ENCODE assay signal across 22 cellular contexts in genomic region chr19:30733826-30734550, GRCh38.
DNase-seq lines count a peak whose midpoint lies in the region; ATAC-seq and TF ChIP-seq lines count a peak whose summit lies in the region.
"Had no signal": no experiment of that assay in that cellular context is flagged by ENCODE, and none has a peak within 500 bp of the region (broad histone marks: within the 10 kb centered on the region; RNA-seq: fewer than 3 reads in every experiment).

No MANE protein-coding gene starts in this region.

- H4K91ac ChIP-seq in H9 (ENCODE audit: insufficient read length, low read depth, low read length): no peak overlapping the region

- DNase-seq in H9 (no peak), iPS-NIHi7 (ENCODE audit: extremely low spot score) (peak; percentile 31), ovary (peak; percentile 22 to 49 (median 31)), NCI-H1694 treated with DMSO at 0.1 percent for 48 hours (lab: John Stamatoyannopoulos, UW) (no peak), CD14-positive monocyte (ENCODE audit: low spot score) (no peak)
- DNase-seq: activated CD8-positive, alpha-beta memory T cell treated with anti-CD3 and anti-CD28 coated beads, Interleukin-2, amount 50 U/mL, for 48 hours; activated effector memory CD4-positive, alpha-beta T cell treated with anti-CD3 and anti-CD28 coated beads, Interleukin-2, amount 50 U/mL, for 16 hours; activated naive CD8-positive, alpha-beta T cell treated with anti-CD3 and anti-CD28 coated beads, Interleukin-2, amount 50 U/mL, for 24 hours; AML-193; Calu3; foreskin keratinocyte; GDM1; MG63; NCI-H1436 treated with DMSO at 0.1 percent for 48 hours; NCI-H2171 treated with DMSO at 0.1 percent for 48 hours; stimulated activated CD4-positive, alpha-beta T cell treated with anti-CD3 and anti-CD28 coated beads, Interleukin-4, amount 100 ng/mL, for 24 hours; stomach; upper lobe of right lung had no signal

- no peak overlapping the region for H2AK5ac ChIP-seq in H9 (ENCODE audit: insufficient read length, low read length)

- H3K36me3 ChIP-seq in ovary: no peaks in the 10 kb centered on the region
- H3K36me3 ChIP-seq: MG63, stomach, upper lobe of right lung had no signal

- no peak overlapping the region for H2BK15ac ChIP-seq in H9 (ENCODE audit: low read depth, low read length)

- H3K9me3 Mint-ChIP-seq in H9 (no peaks in the 10 kb centered on the region; a peak in 1 of 5 replicates), brain (peaks cover 0 to 3% (median 0%) of the 10 kb centered on the region in 5 experiments), CD14-positive monocyte (peaks cover 0 to 5% (median 0%) of the 10 kb centered on the region in 7 donors)
- H3K9me3 Mint-ChIP-seq: activated naive CD8-positive, alpha-beta T cell treated with anti-CD3 and anti-CD28 coated beads, Interleukin-2, amount 50 U/mL, for 24 hours; dendritic cell treated with granulocyte-macrophage colony-stimulating factor and Interleukin-4, amounts not matched to agents 40 ng/mL and 50 ng/mL, for 4 days had no signal

- H3K9ac ChIP-seq in H9 (ENCODE audit: extremely low read depth, insufficient read length, low read length): no peak overlapping the region

- H3K4me1 ChIP-seq in H9 (ENCODE audit: insufficient read depth, low read length) (no peaks in the 10 kb centered on the region), ovary (ENCODE audit: insufficient read depth) (peaks cover 2% of the 10 kb centered on the region)
- H3K4me1 ChIP-seq: foreskin keratinocyte, stomach, upper lobe of right lung had no signal

- TF ChIP-seq POLR2A in ovary (IDR thresholded peaks at IDR 0.05): no peak

- no peak overlapping the region for H3K14ac ChIP-seq in H9 (ENCODE audit: insufficient read depth, low read length)

- H3K4me3 ChIP-seq in ovary: no peak overlapping the region
- H3K4me3 ChIP-seq: MG63, stomach, upper lobe of right lung had no signal

- H3K79me1 ChIP-seq in H9 (ENCODE audit: insufficient read depth, low read depth, low read length, poor library complexity, severe bottlenecking): no peaks in the 10 kb centered on the region

- intact Hi-C loops in ovary (cut with DNase I): no loop called here
- intact Hi-C loops in CD14-positive monocyte (cut with micrococcal nuclease): no loop called here

- no peak overlapping the region for H4K8ac ChIP-seq in H9 (replicated peaks; ENCODE audit: insufficient read length, low read depth, low read length)

- H3T11ph ChIP-seq in H9 (ENCODE audit: low read length): no peak overlapping the region

- no peak overlapping the region for H2BK12ac ChIP-seq in H9 (ENCODE audit: insufficient read length, low read depth, low read length)

- no peak overlapping the region for H3K18ac ChIP-seq in H9 (ENCODE audit: insufficient read length, low read depth, low read length)

- no peak overlapping the region for H3K4me2 ChIP-seq in H9 (ENCODE audit: insufficient read depth, insufficient read length, low read length)

- no peak overlapping the region for H3K56ac ChIP-seq in H9 (ENCODE audit: insufficient read length, low read depth, low read length)

- no peak overlapping the region for H2BK5ac ChIP-seq in H9 (ENCODE audit: insufficient read length, low read length)

- H3K27ac Mint-ChIP-seq in H9 (no peak overlapping the region), brain (peak overlapping the region; percentile 2 to 72 (median 41)), CD14-positive monocyte (no peak overlapping the region)
- H3K27ac Mint-ChIP-seq: activated naive CD8-positive, alpha-beta T cell treated with anti-CD3 and anti-CD28 coated beads, Interleukin-2, amount 50 U/mL, for 24 hours; dendritic cell treated with granulocyte-macrophage colony-stimulating factor and Interleukin-4, amounts not matched to agents 40 ng/mL and 50 ng/mL, for 4 days had no signal

- H3K4me1 Mint-ChIP-seq in H9 (peaks cover 9% of the 10 kb centered on the region in 2 experiments), brain (peaks cover 12% of the 10 kb centered on the region), CD14-positive monocyte (no peaks in the 10 kb centered on the region)
- H3K4me1 Mint-ChIP-seq: activated naive CD8-positive, alpha-beta T cell treated with anti-CD3 and anti-CD28 coated beads, Interleukin-2, amount 50 U/mL, for 24 hours had no signal

- peaks cover 2% of the 10 kb centered on the region; the same call in 1 of the 2 replicates for H3K27me3 Mint-ChIP-seq in H9 (ENCODE audit: low read depth)
- H3K27me3 Mint-ChIP-seq in brain: peaks cover 8% of the 10 kb centered on the region
- H3K27me3 Mint-ChIP-seq in CD14-positive monocyte (ENCODE audit: low read depth in 3 of 3): peaks cover 0 to 6% (median 0%) of the 10 kb centered on the region in 3 donors
- H3K27me3 Mint-ChIP-seq: activated naive CD8-positive, alpha-beta T cell treated with anti-CD3 and anti-CD28 coated beads, Interleukin-2, amount 50 U/mL, for 24 hours; dendritic cell treated with granulocyte-macrophage colony-stimulating factor and Interleukin-4, amounts not matched to agents 40 ng/mL and 50 ng/mL, for 4 days had no signal

- H4K20me1 ChIP-seq in H9 (ENCODE audit: control insufficient read depth, insufficient read depth, insufficient read length): no peaks in the 10 kb centered on the region

- no peak overlapping the region for H3K4me3 Mint-ChIP-seq in H9
- H3K4me3 Mint-ChIP-seq in brain: no peak overlapping the region
- H3K4me3 Mint-ChIP-seq in CD14-positive monocyte: no peak overlapping the region
- H3K4me3 Mint-ChIP-seq: activated naive CD8-positive, alpha-beta T cell treated with anti-CD3 and anti-CD28 coated beads, Interleukin-2, amount 50 U/mL, for 24 hours; dendritic cell treated with granulocyte-macrophage colony-stimulating factor and Interleukin-4, amounts not matched to agents 40 ng/mL and 50 ng/mL, for 4 days had no signal

- no peaks in the 10 kb centered on the region for H3K79me2 ChIP-seq in H9 (ENCODE audit: insufficient read depth, low read length)

- no peak overlapping the region for H4K5ac ChIP-seq in H9 (ENCODE audit: insufficient read length, low read depth, low read length)

- no CpG with 5 or more reads among the region's 15 CpGs for WGBS in H9 (ENCODE audit: extremely low coverage, insufficient read length, low lambda C conversion rate)
- WGBS in ovary, 3 donors: 48 to 54% (median 49%) methylated on average over 15 of the region's 15 CpGs

- TF ChIP-seq CTCF in H9 (conservative IDR thresholded peaks at IDR 0.05): peak; percentile 23; the same call in 2 of the 3 replicates
- TF ChIP-seq CTCF in brain (conservative IDR thresholded peaks at IDR 0.05): peak; percentile 48 to 63
- no peak for TF ChIP-seq CTCF in ovary (IDR thresholded peaks at IDR 0.05)
- no peak for TF ChIP-seq CTCF in CD14-positive monocyte (IDR thresholded peaks at IDR 0.05)

- no peak overlapping the region for H2BK120ac ChIP-seq in H9 (ENCODE audit: low read depth, low read length, poor library complexity, severe bottlenecking)

- H3K9me3 ChIP-seq in H9 (ENCODE audit: control insufficient read depth, low read depth, low read length) (no peaks in the 10 kb centered on the region), ovary (no peaks in the 10 kb centered on the region)
- H3K9me3 ChIP-seq: MG63, stomach, upper lobe of right lung had no signal

- H3K27me3 ChIP-seq in H9 (ENCODE audit: insufficient read depth, low read length) (no peaks in the 10 kb centered on the region), ovary (no peaks in the 10 kb centered on the region)
- H3K27me3 ChIP-seq: foreskin keratinocyte, MG63, stomach had no signal

- H3K23ac ChIP-seq in H9 (ENCODE audit: insufficient read length, low read depth, low read length): no peak overlapping the region

- H3K23me2 ChIP-seq in H9 (ENCODE audit: insufficient read length, low read depth, low read length, poor library complexity, severe bottlenecking): no peaks in the 10 kb centered on the region

- H3K36me3 Mint-ChIP-seq in H9 (ENCODE audit: insufficient read depth in 1 of 3, low read depth in 3 of 3): no peaks in the 10 kb centered on the region
- no peaks in the 10 kb centered on the region for H3K36me3 Mint-ChIP-seq in brain
- H3K36me3 Mint-ChIP-seq in CD14-positive monocyte: no peaks in the 10 kb centered on the region

- ATAC-seq in GM21528 (IDR thresholded peaks at IDR 0.05; ENCODE audit: low FRiP score, unreplicated experiment): no peak
- ATAC-seq in activated CD4-positive, CD25-positive, alpha-beta regulatory T cell treated with anti-CD3 and anti-CD28 coated beads, Interleukin-2, amount 50 U/mL, for 24 hours: no peak
- ATAC-seq: activated naive CD8-positive, alpha-beta T cell treated with anti-CD3 and anti-CD28 coated beads, Interleukin-2, amount 50 U/mL, for 24 hours; foreskin keratinocyte; upper lobe of right lung had no signal

- H2BK20ac ChIP-seq in H9 (ENCODE audit: low read depth, low read length, poor library complexity, severe bottlenecking): no peak overlapping the region

- H3K4ac ChIP-seq in H9 (ENCODE audit: low read depth, low read length): no peak overlapping the region

- H2AFZ ChIP-seq in H9 (ENCODE audit: low read length): no peak overlapping the region

- no peak for TF ChIP-seq EP300 in ovary (IDR thresholded peaks at IDR 0.05)

- no peak overlapping the region for H3K27ac ChIP-seq in H9 (ENCODE audit: insufficient read length, low read depth, low read length)
- H3K27ac ChIP-seq in ovary: no peak overlapping the region
- H3K27ac ChIP-seq: foreskin keratinocyte, stomach, upper lobe of right lung had no signal

Comparison
In these comparisons a context has a peak if more than half of its experiments do, and no peak if none do; other contexts are left out.
1. DNase-seq: peak in iPS-NIHi7 (single experiment) and ovary (5 of 5); none in H9 (single experiment), NCI-H1694 treated with DMSO at 0.1 percent for 48 hours (single experiment) and CD14-positive monocyte (single experiment).
2. H3K27ac Mint-ChIP-seq: peak in brain (5 of 5); none in H9 (0 of 3) and CD14-positive monocyte (0 of 7).
3. CTCF ChIP-seq: peak in H9 (single experiment) and brain (2 of 2); none in ovary (0 of 3) and CD14-positive monocyte (single experiment).